7 cellular contexts compared by ENCODE assay signal in the genomic region with DNA sequence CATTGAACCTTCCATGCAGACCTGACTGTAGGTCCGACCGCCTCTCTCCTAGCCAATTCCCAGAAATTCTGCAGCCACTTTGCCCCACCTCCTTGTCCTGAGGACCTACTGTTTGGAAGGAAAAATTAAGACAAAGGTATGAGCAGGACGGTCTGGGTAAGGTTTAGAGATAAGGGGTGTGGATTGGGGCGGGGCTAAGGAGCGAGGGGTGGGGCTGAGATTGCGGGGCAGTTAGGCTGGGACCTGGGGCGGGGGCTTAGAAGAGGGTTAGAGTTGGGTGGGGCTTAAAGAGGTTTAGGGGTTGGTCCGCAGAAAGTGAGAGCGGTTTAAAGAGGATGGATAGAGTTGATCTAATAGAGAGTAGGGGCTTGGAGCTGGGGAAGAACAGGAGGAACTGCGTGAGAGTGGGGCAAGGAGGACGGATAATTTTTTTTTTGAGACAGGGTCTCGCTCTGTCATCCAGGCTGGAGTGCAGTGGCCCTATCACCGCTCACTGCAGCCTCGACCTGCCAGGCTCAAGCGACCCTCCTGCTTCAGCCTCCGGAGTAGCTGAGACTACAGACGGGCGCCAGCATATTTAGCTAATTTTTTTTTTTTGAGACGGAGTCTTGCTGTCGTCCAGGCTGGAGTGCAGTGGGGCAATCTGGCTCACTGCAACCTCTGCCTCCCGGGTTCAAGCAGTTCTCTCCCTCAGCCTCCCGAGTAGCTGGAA. TPM values are rescaled to one million over a fixed set of nuclear protein-coding genes. Genes with fewer than 3 reads are reported as not detected.
DNase-seq lines count a peak whose midpoint lies in the region; ATAC-seq and TF ChIP-seq lines count a peak whose summit lies in the region.

No MANE protein-coding gene starts in this region.

- no peaks in the 10 kb centered on the region for H3K27me3 ChIP-seq in GM23248 (replicated peaks; ENCODE audit: insufficient read depth)
- H3K27me3 ChIP-seq in RWPE2 (ENCODE audit: insufficient read depth, poor library complexity, severe bottlenecking): no peaks in the 10 kb centered on the region
- H3K27me3 ChIP-seq in sigmoid colon: no peaks in the 10 kb centered on the region

- H3K27ac ChIP-seq in GM23248 (peak overlapping the region; percentile 80; the same call in 1 of the 2 replicates), RWPE2 (ENCODE audit: poor library complexity, severe bottlenecking) (peak overlapping the region; percentile 93), sigmoid colon (peak overlapping the region; percentile 95 to 98 (median 96))

- no peak for ATAC-seq in RWPE2 (ENCODE audit: low read depth)
- ATAC-seq in HG03108 (IDR thresholded peaks at IDR 0.05; ENCODE audit: unreplicated experiment): no peak

- H3K4me2 ChIP-seq in GM23248 (ENCODE audit: unreplicated experiment): no peak overlapping the region

- H3K9me3 ChIP-seq in GM23248 (ENCODE audit: low read depth): no peaks in the 10 kb centered on the region
- no peaks in the 10 kb centered on the region for H3K9me3 ChIP-seq in RWPE2 (ENCODE audit: severe bottlenecking)
- H3K9me3 ChIP-seq in sigmoid colon: no peaks in the 10 kb centered on the region

- TF ChIP-seq CTCF in RWPE2 (IDR thresholded peaks at IDR 0.05; ENCODE audit: poor library complexity, severe bottlenecking): no peak
- TF ChIP-seq CTCF in sigmoid colon (IDR thresholded peaks at IDR 0.05): no peak

- H3K4me3 ChIP-seq in GM23248: no peak overlapping the region
- H3K4me3 ChIP-seq in RWPE2 (ENCODE audit: severe bottlenecking): no peak overlapping the region
- no peak overlapping the region for H3K4me3 ChIP-seq in sigmoid colon

- DNase-seq in GM23248 (no peak), RWPE2 (ENCODE audit: low spot score) (no peak), erythroblast (lab: John Stamatoyannopoulos, UW) (peak; percentile 44 to 47), sigmoid colon (no peak), NCI-H748 treated with DMSO at 0.1 percent for 48 hours (lab: John Stamatoyannopoulos, UW) (no peak), GDM1 (lab: John Stamatoyannopoulos, UW) (no peak)

- TF ChIP-seq EP300 in sigmoid colon (IDR thresholded peaks at IDR 0.05): no peak

- no peaks in the 10 kb centered on the region for H3K36me3 ChIP-seq in GM23248 (ENCODE audit: low read depth)
- H3K36me3 ChIP-seq in RWPE2 (ENCODE audit: low read depth): peaks cover 15% of the 10 kb centered on the region
- H3K36me3 ChIP-seq in sigmoid colon: peaks cover 0 to 3% (median 0%) of the 10 kb centered on the region in 4 donors

- peaks cover 4% of the 10 kb centered on the region; the same call in 1 of the 2 replicates for H4K20me1 ChIP-seq in GM23248 (ENCODE audit: insufficient read depth)

- WGBS in GM23248 (ENCODE audit: low coverage in 1 of 2, low lambda C conversion rate in 2 of 2, missing lambda C conversion rate in 2 of 2), 2 experiments: 62 to 67% methylated on average over 21 to 22 of the region's 22 CpGs
- WGBS in sigmoid colon, 2 donors: 71 to 79% methylated on average over 22 of the region's 22 CpGs

- no peaks in the 10 kb centered on the region for H3K9me2 ChIP-seq in GM23248 (ENCODE audit: insufficient read depth)

- no peak for TF ChIP-seq POLR2A in erythroblast (IDR thresholded peaks at IDR 0.05; ENCODE audit: low read length)
- no peak for TF ChIP-seq POLR2A in sigmoid colon (IDR thresholded peaks at IDR 0.05)

- peaks cover 40% of the 10 kb centered on the region for H3K79me2 ChIP-seq in GM23248 (ENCODE audit: insufficient read depth)

- H3K9ac ChIP-seq in GM23248: no peak overlapping the region

- intact Hi-C loops in sigmoid colon (cut with DNase I): no loop called here

- H2AFZ ChIP-seq in GM23248: no peak overlapping the region

- in situ Hi-C loops in GM23248 (cut with MboI): no loop called here

- H3K4me1 ChIP-seq in GM23248 (ENCODE audit: insufficient read depth): peaks cover 15% of the 10 kb centered on the region
- H3K4me1 ChIP-seq in RWPE2 (ENCODE audit: insufficient read depth, poor library complexity, severe bottlenecking): peaks cover 15% of the 10 kb centered on the region
- H3K4me1 ChIP-seq in sigmoid colon: peaks cover 0 to 44% (median 37%) of the 10 kb centered on the region in 4 donors

- peaks cover 18% of the 10 kb centered on the region for H3F3A ChIP-seq in GM23248 (ENCODE audit: insufficient read depth)

RNA-seq across cellular contexts. Expression of a gene that starts 1.7 kb away (rescaled TPM):
- total RNA-seq in GM23248 (2014; rRNA removed; shearing (Covaris generic)): 1.3 and 1.5 TPM in 2 replicates
- 0.21 and 0.51 TPM in 2 replicates for polyA plus RNA-seq in GM23248 (2016; fragmentation: Nextera tagmentation; extraction: Ambion mirVana)
- total RNA-seq in sigmoid colon: 1 to 10 TPM; 2.3 to 8.6 (median 3.4) TPM
- polyA plus RNA-seq in sigmoid colon: 1 to 10 TPM; 2.4 to 9.3 (median 3.0) TPM

RNA-seq across cellular contexts. Expression of a gene that starts 3.6 kb away (rescaled TPM):
- 9.9 and 17.8 TPM in 2 replicates for total RNA-seq in GM23248 (2014; rRNA removed; shearing (Covaris generic))
- 16.2 and 18.2 TPM in 2 replicates for polyA plus RNA-seq in GM23248 (2016; fragmentation: Nextera tagmentation; extraction: Ambion mirVana)
- total RNA-seq in sigmoid colon: 10 to 100 TPM; 24.5 to 37.1 (median 31.3) TPM
- 10 to 100 TPM; 44.1 to 49.2 (median 45.5) TPM for polyA plus RNA-seq in sigmoid colon

RNA-seq across cellular contexts. Expression of a gene that starts 4.4 kb away (rescaled TPM):
- 3.4 and 5.6 TPM in 2 replicates for total RNA-seq in GM23248 (2014; rRNA removed; shearing (Covaris generic))
- polyA plus RNA-seq in GM23248 (2016; fragmentation: Nextera tagmentation; extraction: Ambion mirVana) (2.3 TPM in 2 replicates), sigmoid colon (1 to 10 TPM; 5.3 to 9.0 (median 7.2) TPM)
- 1 to 10 TPM; 3.5 to 9.6 (median 9.1) TPM for total RNA-seq in sigmoid colon

RNA-seq across cellular contexts. Expression of a gene that starts 20.6 kb away (rescaled TPM):
- total RNA-seq in GM23248 (2014; rRNA removed; shearing (Covaris generic)): 3.0 and 4.2 TPM in 2 replicates
- polyA plus RNA-seq in GM23248 (2016; fragmentation: Nextera tagmentation; extraction: Ambion mirVana): 1.2 and 1.3 TPM in 2 replicates
- 1 to 10 TPM; 2.8 to 9.1 (median 3.7) TPM for total RNA-seq in sigmoid colon
- 1 to 10 TPM; 7.2 to 8.2 (median 7.2) TPM for polyA plus RNA-seq in sigmoid colon

RNA-seq across cellular contexts. Expression of a gene that starts 23.1 kb away (rescaled TPM):
- 7.1 and 7.9 TPM in 2 replicates for total RNA-seq in GM23248 (2014; rRNA removed; shearing (Covaris generic))
- polyA plus RNA-seq in GM23248 (2016; fragmentation: Nextera tagmentation; extraction: Ambion mirVana) (1.7 and 1.8 TPM in 2 replicates), sigmoid colon (1 to 10 TPM in 2 of 3 donors, under 1 TPM in 1; 0.69 to 4.0 (median 1.8) TPM)
- total RNA-seq in sigmoid colon: 1 to 10 TPM; 1.4 to 3.0 (median 2.2) TPM

Comparison
In these comparisons a context has a peak if more than half of its experiments do, and no peak if none do; other contexts are left out.
1. DNase-seq: peak in erythroblast (2 of 2); none in GM23248 (single experiment), RWPE2 (single experiment), sigmoid colon (single experiment), NCI-H748 treated with DMSO at 0.1 percent for 48 hours (single experiment) and GDM1 (single experiment).
2. Peak in every context shown above with its lines, with median percentiles within 50 percentile points of each other: H3K27ac ChIP-seq.